In the genomic region with DNA sequence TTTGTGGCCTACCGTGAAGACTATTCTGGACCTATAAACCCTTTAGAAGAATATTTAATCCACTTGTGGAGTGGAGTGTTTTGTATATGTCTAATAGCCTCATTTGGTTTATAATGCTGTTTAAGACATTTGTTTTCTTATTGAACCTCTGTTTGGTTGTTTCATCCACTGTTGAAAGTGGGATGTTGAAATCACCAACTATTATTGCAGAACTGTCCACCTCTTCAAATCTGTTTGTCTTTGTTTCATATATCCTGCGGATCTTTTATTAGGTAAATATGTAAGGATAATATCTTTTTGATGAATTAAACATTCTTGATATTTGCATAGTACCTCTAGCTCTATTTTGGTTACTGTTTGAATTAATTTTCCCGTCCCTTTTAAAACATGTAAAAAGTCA, we compare ENCODE assay signal across 20 cellular contexts. TPM values are rescaled to one million over a fixed set of nuclear protein-coding genes. Genes with fewer than 3 reads are reported as not detected.
"Had no signal": no experiment of that assay in that cellular context is flagged by ENCODE, and none has a peak within 500 bp of the region (broad histone marks: within the 10 kb centered on the region; RNA-seq: fewer than 3 reads in every experiment).

No MANE protein-coding gene starts in this region.

- DNase-seq: cortex of kidney; dorsolateral prefrontal cortex; effector CD8-positive, alpha-beta T cell; heart left ventricle; islet precursor cell; mammary epithelial cell; mucosa of descending colon; naive thymus-derived CD8-positive, alpha-beta T cell; posterior cingulate gyrus; small intestine; stimulated activated CD4-positive, alpha-beta T cell treated with anti-CD3 and anti-CD28 coated beads, Interleukin-12 subunit alpha, Interleukin-12 subunit beta, amount 100 ng/mL, for 4 hours; stimulated activated naive CD4-positive, alpha-beta T cell treated with Interleukin-2 at 50 U/mL for 16 hours; trophoblast cell had no signal

- H3K27ac Mint-ChIP-seq: naive thymus-derived CD8-positive, alpha-beta T cell had no signal

- ATAC-seq: heart left ventricle; left lobe of liver; mucosa of descending colon; naive thymus-derived CD8-positive, alpha-beta T cell had no signal

- H3K27me3 ChIP-seq: heart left ventricle, right atrium auricular region had no signal

- H3K27ac ChIP-seq: dorsolateral prefrontal cortex, heart left ventricle, right atrium auricular region had no signal

- H3K4me3 ChIP-seq: dorsolateral prefrontal cortex, heart left ventricle, mucosa of descending colon, right atrium auricular region had no signal

RNA-seq across cellular contexts. Expression of a gene that starts 49.1 kb away (rescaled TPM):
- total RNA-seq: dorsolateral prefrontal cortex; frontal cortex; glomerular endothelial cell; left lobe of liver; lower leg skin; mammary epithelial cell; mucosa of descending colon; naive thymus-derived CD8-positive, alpha-beta T cell; osteocyte; right atrium auricular region; urinary bladder had no signal
